ENCODE assay signal across 2 cellular contexts in the genomic region with DNA sequence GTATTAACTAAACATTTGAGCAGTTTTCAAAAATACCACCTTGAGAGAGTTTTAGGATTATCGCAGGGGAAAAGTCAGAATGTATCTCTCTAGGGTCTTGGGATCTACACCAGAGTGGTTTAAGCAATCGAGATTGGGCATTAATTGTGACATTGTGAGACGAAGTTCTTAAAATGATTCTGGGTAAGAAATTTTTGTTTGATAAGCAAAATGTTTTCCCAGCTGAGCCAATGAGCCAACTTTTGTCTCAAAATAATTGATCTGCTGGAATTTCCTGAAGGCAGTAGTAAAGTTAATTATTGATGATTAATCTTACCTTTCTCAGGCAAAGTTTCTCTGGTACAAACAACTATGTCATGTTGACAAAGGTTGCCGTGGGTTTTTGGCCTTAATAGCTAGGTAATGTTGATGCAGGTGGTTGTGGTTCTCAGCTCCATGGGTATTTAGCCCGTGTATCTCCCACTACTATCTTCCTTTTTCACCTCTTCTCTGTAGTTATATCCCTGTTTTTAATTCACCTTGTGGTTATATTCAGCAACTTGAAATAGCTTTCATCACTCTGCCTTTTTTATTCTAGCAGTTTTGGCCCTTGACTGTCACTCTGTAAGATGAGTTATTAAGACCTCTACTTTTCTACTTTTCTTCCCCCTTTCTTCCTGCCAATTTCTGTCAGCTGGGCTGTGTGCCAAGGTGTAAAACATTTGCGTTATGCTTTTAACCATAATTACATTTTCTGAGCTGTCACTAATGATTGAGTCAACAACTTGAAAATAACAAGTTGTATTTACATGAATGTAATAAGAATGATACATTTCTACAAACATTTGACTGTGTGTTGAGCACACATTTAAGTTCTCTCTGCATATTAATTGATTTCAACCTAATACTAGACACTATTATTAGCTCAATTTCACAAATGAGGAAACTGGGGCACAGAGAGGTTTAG.
A peak's percentile ranks its signal among the peaks of the same experiment; 100 is the strongest.
TF ChIP-seq lines count a peak whose summit lies in the region.

No MANE protein-coding gene starts in this region.

TF ChIP-seq in A549, 52 proteins besides CTCF, POLR2A, EP300 and RAD21:
- TF ChIP-seq BCL3 (IDR thresholded peaks at IDR 0.05) (no peak), NPAS2 (CRISPR knock-in tag; IDR thresholded peaks at IDR 0.05; ENCODE audit: borderline replicate concordance) (no peak), EHF (CRISPR knock-in tag; IDR thresholded peaks at IDR 0.05) (no peak), EHMT2 (IDR thresholded peaks at IDR 0.05; ENCODE audit: low read depth) (no peak), MAFK (IDR thresholded peaks at IDR 0.05; ENCODE audit: partially characterized antibody) (peak; percentile 11), HOXB13 (CRISPR knock-in tag; IDR thresholded peaks at IDR 0.05; ENCODE audit: low read depth) (no peak), ELK1 (IDR thresholded peaks at IDR 0.05; ENCODE audit: low read depth, low read length) (no peak)

TF ChIP-seq in HepG2, 621 proteins besides CTCF, POLR2A, EP300 and RAD21 (continued from another document):
- TF ChIP-seq ZNF710 (CRISPR knock-in tag; IDR thresholded peaks at IDR 0.05; ENCODE audit: borderline replicate concordance) (no peak), ZNF335 (CRISPR knock-in tag; IDR thresholded peaks at IDR 0.05) (no peak), ZNF615 (CRISPR knock-in tag; IDR thresholded peaks at IDR 0.05; ENCODE audit: borderline replicate concordance) (no peak), ZNF138 (CRISPR knock-in tag; IDR thresholded peaks at IDR 0.05; ENCODE audit: low read depth) (no peak), MAFF (IDR thresholded peaks at IDR 0.05; ENCODE audit: low read depth, low read length) (0 out of 2 replicates have a peak, but pooled peaks have one; percentile 32), ZNF552 (CRISPR knock-in tag; IDR thresholded peaks at IDR 0.05; ENCODE audit: borderline replicate concordance) (no peak), MAFK (conservative IDR thresholded peaks at IDR 0.05 in 1 of 2, IDR thresholded peaks at IDR 0.05 in 1 of 2; ENCODE audit: low read length in 2 of 2) (peak; percentile 51 to 60; a peak in 3 of 4 replicates)
TF ChIP-seq in HepG2: peak in this region for 2.
